Comparison of ENCODE assay signal across 1 cellular context in the genomic region with DNA sequence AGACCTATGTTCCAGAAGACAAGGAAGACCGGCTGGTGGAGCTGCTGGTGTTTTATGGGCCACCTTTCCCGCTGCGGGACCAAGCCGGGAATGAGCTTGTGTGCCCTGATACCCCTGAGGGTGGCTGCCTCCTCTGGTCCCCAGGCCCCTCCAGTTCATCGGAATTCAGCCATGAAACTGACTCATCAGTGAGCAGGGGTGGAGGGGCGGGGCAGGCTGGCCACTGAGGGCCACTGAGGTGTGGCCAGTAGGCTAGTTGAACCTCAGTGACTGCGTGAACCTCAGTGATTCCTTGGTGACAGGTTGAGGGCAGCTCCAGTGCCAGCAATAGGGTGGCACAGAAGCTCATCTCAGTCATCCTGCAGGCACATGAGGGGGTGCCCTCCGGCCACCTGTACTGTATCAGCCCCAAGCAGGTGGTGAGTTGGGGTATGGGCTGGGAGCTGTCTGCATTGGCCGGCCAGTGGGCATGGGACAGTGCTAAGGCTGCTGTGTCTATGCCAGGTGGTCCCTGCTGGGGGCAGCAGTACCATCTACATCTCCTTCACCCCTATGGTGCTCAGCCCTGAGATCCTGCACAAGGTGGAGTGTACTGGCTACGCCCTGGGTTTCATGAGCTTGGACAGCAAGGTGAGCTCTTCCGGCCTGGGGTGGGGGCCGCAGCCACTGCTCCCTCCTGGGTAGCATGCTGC.
TF ChIP-seq lines count a peak whose summit lies in the region.

No MANE protein-coding gene starts in this region.

TF ChIP-seq in K562, 482 proteins besides CTCF, POLR2A, EP300 and RAD21:
- TF ChIP-seq CCAR2 (IDR thresholded peaks at IDR 0.05; ENCODE audit: low read depth, low read length) (no peak), POLR2G (IDR thresholded peaks at IDR 0.05; ENCODE audit: low read depth, low read length) (peak; percentile 54), RUNX1 (IDR thresholded peaks at IDR 0.05; ENCODE audit: low read depth) (no peak), SUPT5H (IDR thresholded peaks at IDR 0.05) (0 out of 2 replicates have a peak, but pooled peaks have one; percentile 20), GATAD2B (IDR thresholded peaks at IDR 0.05; ENCODE audit: borderline replicate concordance) (no peak), JUND (IDR thresholded peaks at IDR 0.05; ENCODE audit: borderline replicate concordance, low read depth, low read length) (peak; percentile 63), JUND (tag; IDR thresholded peaks at IDR 0.05; ENCODE audit: borderline replicate concordance, low read depth, low read length) (peak; percentile 31; the same call in 1 of the 3 replicates), ZNF324 (CRISPR knock-in tag; IDR thresholded peaks at IDR 0.05) (no peak), FOSL1 (tag; conservative IDR thresholded peaks at IDR 0.05) (0 out of 2 replicates have a peak, but pooled peaks have one; percentile 28), PHF8 (IDR thresholded peaks at IDR 0.05; ENCODE audit: borderline replicate concordance, low read length) (no peak), FOXA1 (IDR thresholded peaks at IDR 0.05; ENCODE audit: borderline replicate concordance) (no peak), RBM17 (IDR thresholded peaks at IDR 0.05; ENCODE audit: borderline replicate concordance, low read depth, low read length) (no peak), ZNF175 (CRISPR knock-in tag; IDR thresholded peaks at IDR 0.05; ENCODE audit: low read depth) (no peak), EZH2 (IDR thresholded peaks at IDR 0.05; ENCODE audit: borderline replicate concordance, low read depth, low read length) (no peak), SOX6 (IDR thresholded peaks at IDR 0.05) (no peak), DDX20 (tag; IDR thresholded peaks at IDR 0.05; ENCODE audit: low read depth) (no peak), RBFOX2 (IDR thresholded peaks at IDR 0.05; ENCODE audit: low read depth, low read length) (0 out of 2 replicates have a peak, but pooled peaks have one; percentile 4), ZNF766 (CRISPR knock-in tag; conservative IDR thresholded peaks at IDR 0.05) (no peak), PHB2 (IDR thresholded peaks at IDR 0.05; ENCODE audit: low read depth) (no peak), ZNF589 (CRISPR knock-in tag; IDR thresholded peaks at IDR 0.05; ENCODE audit: low read depth) (no peak), HNRNPK (IDR thresholded peaks at IDR 0.05; ENCODE audit: low read depth, low read length, poor library complexity, severe bottlenecking) (no peak), CTBP1 (IDR thresholded peaks at IDR 0.05; ENCODE audit: borderline replicate concordance) (no peak)
- TF ChIP-seq, protein P1, sequence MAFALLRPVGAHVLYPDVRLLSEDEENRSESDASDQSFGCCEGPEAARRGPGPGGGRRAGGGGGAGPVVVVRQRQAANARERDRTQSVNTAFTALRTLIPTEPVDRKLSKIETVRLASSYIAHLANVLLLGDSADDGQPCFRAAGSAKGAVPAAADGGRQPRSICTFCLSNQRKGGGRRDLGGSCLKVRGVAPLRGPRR (CRISPR knock-in tag; IDR thresholded peaks at IDR 0.05): no peak
- TF ChIP-seq, protein P2, sequence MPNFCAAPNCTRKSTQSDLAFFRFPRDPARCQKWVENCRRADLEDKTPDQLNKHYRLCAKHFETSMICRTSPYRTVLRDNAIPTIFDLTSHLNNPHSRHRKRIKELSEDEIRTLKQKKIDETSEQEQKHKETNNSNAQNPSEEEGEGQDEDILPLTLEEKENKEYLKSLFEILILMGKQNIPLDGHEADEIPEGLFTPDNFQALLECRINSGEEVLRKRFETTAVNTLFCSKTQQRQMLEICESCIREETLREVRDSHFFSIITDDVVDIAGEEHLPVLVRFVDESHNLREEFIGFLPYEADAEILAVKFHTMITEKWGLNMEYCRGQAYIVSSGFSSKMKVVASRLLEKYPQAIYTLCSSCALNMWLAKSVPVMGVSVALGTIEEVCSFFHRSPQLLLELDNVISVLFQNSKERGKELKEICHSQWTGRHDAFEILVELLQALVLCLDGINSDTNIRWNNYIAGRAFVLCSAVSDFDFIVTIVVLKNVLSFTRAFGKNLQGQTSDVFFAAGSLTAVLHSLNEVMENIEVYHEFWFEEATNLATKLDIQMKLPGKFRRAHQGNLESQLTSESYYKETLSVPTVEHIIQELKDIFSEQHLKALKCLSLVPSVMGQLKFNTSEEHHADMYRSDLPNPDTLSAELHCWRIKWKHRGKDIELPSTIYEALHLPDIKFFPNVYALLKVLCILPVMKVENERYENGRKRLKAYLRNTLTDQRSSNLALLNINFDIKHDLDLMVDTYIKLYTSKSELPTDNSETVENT (CRISPR knock-in tag; IDR thresholded peaks at IDR 0.05): no peak
- TF ChIP-seq, protein P3, sequence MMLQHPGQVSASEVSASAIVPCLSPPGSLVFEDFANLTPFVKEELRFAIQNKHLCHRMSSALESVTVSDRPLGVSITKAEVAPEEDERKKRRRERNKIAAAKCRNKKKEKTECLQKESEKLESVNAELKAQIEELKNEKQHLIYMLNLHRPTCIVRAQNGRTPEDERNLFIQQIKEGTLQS (IDR thresholded peaks at IDR 0.05): peak; percentile 52; the same call in 1 of the 2 replicates
- TF ChIP-seq, protein P3 (CRISPR knock-in tag; conservative IDR thresholded peaks at IDR 0.05): no peak
- TF ChIP-seq, protein P4, sequence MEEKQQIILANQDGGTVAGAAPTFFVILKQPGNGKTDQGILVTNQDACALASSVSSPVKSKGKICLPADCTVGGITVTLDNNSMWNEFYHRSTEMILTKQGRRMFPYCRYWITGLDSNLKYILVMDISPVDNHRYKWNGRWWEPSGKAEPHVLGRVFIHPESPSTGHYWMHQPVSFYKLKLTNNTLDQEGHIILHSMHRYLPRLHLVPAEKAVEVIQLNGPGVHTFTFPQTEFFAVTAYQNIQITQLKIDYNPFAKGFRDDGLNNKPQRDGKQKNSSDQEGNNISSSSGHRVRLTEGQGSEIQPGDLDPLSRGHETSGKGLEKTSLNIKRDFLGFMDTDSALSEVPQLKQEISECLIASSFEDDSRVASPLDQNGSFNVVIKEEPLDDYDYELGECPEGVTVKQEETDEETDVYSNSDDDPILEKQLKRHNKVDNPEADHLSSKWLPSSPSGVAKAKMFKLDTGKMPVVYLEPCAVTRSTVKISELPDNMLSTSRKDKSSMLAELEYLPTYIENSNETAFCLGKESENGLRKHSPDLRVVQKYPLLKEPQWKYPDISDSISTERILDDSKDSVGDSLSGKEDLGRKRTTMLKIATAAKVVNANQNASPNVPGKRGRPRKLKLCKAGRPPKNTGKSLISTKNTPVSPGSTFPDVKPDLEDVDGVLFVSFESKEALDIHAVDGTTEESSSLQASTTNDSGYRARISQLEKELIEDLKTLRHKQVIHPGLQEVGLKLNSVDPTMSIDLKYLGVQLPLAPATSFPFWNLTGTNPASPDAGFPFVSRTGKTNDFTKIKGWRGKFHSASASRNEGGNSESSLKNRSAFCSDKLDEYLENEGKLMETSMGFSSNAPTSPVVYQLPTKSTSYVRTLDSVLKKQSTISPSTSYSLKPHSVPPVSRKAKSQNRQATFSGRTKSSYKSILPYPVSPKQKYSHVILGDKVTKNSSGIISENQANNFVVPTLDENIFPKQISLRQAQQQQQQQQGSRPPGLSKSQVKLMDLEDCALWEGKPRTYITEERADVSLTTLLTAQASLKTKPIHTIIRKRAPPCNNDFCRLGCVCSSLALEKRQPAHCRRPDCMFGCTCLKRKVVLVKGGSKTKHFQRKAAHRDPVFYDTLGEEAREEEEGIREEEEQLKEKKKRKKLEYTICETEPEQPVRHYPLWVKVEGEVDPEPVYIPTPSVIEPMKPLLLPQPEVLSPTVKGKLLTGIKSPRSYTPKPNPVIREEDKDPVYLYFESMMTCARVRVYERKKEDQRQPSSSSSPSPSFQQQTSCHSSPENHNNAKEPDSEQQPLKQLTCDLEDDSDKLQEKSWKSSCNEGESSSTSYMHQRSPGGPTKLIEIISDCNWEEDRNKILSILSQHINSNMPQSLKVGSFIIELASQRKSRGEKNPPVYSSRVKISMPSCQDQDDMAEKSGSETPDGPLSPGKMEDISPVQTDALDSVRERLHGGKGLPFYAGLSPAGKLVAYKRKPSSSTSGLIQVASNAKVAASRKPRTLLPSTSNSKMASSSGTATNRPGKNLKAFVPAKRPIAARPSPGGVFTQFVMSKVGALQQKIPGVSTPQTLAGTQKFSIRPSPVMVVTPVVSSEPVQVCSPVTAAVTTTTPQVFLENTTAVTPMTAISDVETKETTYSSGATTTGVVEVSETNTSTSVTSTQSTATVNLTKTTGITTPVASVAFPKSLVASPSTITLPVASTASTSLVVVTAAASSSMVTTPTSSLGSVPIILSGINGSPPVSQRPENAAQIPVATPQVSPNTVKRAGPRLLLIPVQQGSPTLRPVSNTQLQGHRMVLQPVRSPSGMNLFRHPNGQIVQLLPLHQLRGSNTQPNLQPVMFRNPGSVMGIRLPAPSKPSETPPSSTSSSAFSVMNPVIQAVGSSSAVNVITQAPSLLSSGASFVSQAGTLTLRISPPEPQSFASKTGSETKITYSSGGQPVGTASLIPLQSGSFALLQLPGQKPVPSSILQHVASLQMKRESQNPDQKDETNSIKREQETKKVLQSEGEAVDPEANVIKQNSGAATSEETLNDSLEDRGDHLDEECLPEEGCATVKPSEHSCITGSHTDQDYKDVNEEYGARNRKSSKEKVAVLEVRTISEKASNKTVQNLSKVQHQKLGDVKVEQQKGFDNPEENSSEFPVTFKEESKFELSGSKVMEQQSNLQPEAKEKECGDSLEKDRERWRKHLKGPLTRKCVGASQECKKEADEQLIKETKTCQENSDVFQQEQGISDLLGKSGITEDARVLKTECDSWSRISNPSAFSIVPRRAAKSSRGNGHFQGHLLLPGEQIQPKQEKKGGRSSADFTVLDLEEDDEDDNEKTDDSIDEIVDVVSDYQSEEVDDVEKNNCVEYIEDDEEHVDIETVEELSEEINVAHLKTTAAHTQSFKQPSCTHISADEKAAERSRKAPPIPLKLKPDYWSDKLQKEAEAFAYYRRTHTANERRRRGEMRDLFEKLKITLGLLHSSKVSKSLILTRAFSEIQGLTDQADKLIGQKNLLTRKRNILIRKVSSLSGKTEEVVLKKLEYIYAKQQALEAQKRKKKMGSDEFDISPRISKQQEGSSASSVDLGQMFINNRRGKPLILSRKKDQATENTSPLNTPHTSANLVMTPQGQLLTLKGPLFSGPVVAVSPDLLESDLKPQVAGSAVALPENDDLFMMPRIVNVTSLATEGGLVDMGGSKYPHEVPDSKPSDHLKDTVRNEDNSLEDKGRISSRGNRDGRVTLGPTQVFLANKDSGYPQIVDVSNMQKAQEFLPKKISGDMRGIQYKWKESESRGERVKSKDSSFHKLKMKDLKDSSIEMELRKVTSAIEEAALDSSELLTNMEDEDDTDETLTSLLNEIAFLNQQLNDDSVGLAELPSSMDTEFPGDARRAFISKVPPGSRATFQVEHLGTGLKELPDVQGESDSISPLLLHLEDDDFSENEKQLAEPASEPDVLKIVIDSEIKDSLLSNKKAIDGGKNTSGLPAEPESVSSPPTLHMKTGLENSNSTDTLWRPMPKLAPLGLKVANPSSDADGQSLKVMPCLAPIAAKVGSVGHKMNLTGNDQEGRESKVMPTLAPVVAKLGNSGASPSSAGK (IDR thresholded peaks at IDR 0.05): no peak
